Comparison of ENCODE assay signal across 1 cellular context in the genomic region with DNA sequence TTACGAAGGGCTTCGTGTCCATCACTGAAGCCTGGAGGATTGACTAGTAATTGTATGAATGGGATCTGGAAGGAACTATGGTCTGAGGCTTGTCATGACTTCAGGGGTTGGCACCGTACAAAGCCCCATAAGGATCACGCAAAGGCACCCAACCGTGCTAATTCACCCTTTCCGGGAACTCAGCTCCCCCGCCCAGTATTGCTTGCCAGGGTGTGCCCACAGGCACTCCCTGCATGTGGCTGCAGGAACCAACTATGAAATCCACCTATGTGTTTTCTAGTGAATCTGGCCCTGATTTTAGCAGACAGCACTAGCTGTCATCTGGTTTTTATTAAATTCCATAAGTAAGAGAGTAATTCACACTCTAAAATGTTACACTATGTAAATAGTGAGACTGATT.
TF ChIP-seq lines count a peak whose summit lies in the region.

No MANE protein-coding gene starts in this region.

TF ChIP-seq in GM23338, 12 proteins besides CTCF, POLR2A, EP300 and RAD21 (continued from another document):
- TF ChIP-seq REST (IDR thresholded peaks at IDR 0.05; ENCODE audit: unreplicated experiment), result no peak
- TF ChIP-seq STAT1 (IDR thresholded peaks at IDR 0.05; ENCODE audit: unreplicated experiment), result no peak
- TF ChIP-seq, protein P1, sequence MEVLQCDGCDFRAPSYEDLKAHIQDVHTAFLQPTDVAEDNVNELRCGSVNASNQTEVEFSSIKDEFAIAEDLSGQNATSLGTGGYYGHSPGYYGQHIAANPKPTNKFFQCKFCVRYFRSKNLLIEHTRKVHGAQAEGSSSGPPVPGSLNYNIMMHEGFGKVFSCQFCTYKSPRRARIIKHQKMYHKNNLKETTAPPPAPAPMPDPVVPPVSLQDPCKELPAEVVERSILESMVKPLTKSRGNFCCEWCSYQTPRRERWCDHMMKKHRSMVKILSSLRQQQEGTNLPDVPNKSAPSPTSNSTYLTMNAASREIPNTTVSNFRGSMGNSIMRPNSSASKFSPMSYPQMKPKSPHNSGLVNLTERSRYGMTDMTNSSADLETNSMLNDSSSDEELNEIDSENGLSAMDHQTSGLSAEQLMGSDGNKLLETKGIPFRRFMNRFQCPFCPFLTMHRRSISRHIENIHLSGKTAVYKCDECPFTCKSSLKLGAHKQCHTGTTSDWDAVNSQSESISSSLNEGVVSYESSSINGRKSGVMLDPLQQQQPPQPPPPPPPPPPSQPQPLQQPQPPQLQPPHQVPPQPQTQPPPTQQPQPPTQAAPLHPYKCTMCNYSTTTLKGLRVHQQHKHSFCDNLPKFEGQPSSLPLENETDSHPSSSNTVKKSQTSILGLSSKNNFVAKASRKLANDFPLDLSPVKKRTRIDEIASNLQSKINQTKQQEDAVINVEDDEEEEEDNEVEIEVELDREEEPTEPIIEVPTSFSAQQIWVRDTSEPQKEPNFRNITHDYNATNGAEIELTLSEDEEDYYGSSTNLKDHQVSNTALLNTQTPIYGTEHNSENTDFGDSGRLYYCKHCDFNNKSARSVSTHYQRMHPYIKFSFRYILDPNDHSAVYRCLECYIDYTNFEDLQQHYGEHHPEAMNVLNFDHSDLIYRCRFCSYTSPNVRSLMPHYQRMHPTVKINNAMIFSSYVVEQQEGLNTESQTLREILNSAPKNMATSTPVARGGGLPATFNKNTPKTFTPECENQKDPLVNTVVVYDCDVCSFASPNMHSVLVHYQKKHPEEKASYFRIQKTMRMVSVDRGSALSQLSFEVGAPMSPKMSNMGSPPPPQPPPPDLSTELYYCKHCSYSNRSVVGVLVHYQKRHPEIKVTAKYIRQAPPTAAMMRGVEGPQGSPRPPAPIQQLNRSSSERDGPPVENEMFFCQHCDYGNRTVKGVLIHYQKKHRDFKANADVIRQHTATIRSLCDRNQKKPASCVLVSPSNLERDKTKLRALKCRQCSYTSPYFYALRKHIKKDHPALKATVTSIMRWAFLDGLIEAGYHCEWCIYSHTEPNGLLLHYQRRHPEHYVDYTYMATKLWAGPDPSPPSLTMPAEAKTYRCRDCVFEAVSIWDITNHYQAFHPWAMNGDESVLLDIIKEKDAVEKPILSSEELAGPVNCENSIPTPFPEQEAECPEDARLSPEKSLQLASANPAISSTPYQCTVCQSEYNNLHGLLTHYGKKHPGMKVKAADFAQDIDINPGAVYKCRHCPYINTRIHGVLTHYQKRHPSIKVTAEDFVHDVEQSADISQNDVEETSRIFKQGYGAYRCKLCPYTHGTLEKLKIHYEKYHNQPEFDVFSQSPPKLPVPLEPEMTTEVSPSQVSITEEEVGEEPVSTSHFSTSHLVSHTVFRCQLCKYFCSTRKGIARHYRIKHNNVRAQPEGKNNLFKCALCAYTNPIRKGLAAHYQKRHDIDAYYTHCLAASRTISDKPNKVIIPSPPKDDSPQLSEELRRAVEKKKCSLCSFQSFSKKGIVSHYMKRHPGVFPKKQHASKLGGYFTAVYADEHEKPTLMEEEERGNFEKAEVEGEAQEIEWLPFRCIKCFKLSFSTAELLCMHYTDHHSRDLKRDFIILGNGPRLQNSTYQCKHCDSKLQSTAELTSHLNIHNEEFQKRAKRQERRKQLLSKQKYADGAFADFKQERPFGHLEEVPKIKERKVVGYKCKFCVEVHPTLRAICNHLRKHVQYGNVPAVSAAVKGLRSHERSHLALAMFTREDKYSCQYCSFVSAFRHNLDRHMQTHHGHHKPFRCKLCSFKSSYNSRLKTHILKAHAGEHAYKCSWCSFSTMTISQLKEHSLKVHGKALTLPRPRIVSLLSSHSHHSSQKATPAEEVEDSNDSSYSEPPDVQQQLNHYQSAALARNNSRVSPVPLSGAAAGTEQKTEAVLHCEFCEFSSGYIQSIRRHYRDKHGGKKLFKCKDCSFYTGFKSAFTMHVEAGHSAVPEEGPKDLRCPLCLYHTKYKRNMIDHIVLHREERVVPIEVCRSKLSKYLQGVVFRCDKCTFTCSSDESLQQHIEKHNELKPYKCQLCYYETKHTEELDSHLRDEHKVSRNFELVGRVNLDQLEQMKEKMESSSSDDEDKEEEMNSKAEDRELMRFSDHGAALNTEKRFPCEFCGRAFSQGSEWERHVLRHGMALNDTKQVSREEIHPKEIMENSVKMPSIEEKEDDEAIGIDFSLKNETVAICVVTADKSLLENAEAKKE (CRISPR knock-in tag; IDR thresholded peaks at IDR 0.05), result no peak
- no peak for TF ChIP-seq POLR2AphosphoS5 (IDR thresholded peaks at IDR 0.05; ENCODE audit: low read depth)
- no peak for TF ChIP-seq EZH2 (IDR thresholded peaks at IDR 0.05; ENCODE audit: low read depth, unreplicated experiment)
